In the genomic region with DNA sequence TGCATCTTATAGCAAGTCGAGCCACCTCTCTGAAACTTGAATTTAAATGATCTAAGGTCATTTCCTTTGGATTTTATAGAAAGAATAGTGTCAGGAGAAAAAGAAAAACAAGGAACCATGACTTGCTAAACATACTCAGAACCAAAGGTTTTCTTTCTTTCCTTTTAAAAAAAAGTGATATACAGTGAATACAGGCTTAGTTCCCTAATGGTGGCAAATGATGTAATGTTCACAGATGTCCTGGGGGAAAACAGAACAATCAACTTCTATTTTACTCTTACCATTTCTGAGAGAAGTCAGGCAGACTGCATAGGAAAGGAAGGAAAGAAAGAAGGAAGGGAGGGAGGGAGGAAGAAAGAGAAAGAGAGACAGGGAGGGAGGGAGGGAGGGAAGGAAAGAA, we compare ENCODE assay signal across 14 cellular contexts. TPM values are rescaled to one million over a fixed set of nuclear protein-coding genes. Genes with fewer than 3 reads are reported as not detected.
DNase-seq lines count a peak whose midpoint lies in the region; ATAC-seq and TF ChIP-seq lines count a peak whose summit lies in the region.
"Had no signal": no experiment of that assay in that cellular context is flagged by ENCODE, and none has a peak within 500 bp of the region (broad histone marks: within the 10 kb centered on the region; RNA-seq: fewer than 3 reads in every experiment).

No MANE protein-coding gene starts in this region.

- H3K27ac ChIP-seq in left ventricle myocardium inferior (replicated peaks) (peak overlapping the region; percentile 65), OCI-LY3 (ENCODE audit: low read length) (peak overlapping the region; percentile 94), suprapubic skin (peak overlapping the region; percentile 23)

- WGBS in suprapubic skin, result 68% methylated on average over 1 of the region's 1 CpG

- intact Hi-C loops in left ventricle myocardium inferior (cut with micrococcal nuclease) (no loop called here), Right ventricle myocardium superior (cut with DNase I) (no loop called here)

- TF ChIP-seq POLR2A in suprapubic skin (IDR thresholded peaks at IDR 0.05), result no peak

- H3K4me3 Mint-ChIP-seq in endothelial cell (ENCODE audit: unreplicated experiment), result peak overlapping the region; percentile 32

- H3K4me2 ChIP-seq in OCI-LY3 (ENCODE audit: low read length), result peak overlapping the region; percentile 77

- peaks cover 42% of the 10 kb centered on the region for H3K79me2 ChIP-seq in OCI-LY3 (ENCODE audit: low read length)

- no peak for TF ChIP-seq CTCF in left ventricle myocardium inferior (IDR thresholded peaks at IDR 0.05; ENCODE audit: borderline replicate concordance)
- TF ChIP-seq CTCF in OCI-LY3 (IDR thresholded peaks at IDR 0.05; ENCODE audit: low read depth, low read length), result no peak
- TF ChIP-seq CTCF in endothelial cell (IDR thresholded peaks at IDR 0.05; ENCODE audit: unreplicated experiment), result no peak
- no peak for TF ChIP-seq CTCF in suprapubic skin (IDR thresholded peaks at IDR 0.05)

- peaks cover 30% of the 10 kb centered on the region for H3K4me1 Mint-ChIP-seq in endothelial cell (ENCODE audit: unreplicated experiment)

- peak overlapping the region; percentile 1 for H3K4me3 ChIP-seq in left ventricle myocardium inferior
- peak overlapping the region; percentile 64 for H3K4me3 ChIP-seq in OCI-LY3 (ENCODE audit: low read length)
- H3K4me3 ChIP-seq in suprapubic skin, result no peak overlapping the region

- no peak overlapping the region for H2AFZ ChIP-seq in OCI-LY3 (ENCODE audit: low read depth, low read length)

- peak overlapping the region; percentile 76 for H3K9ac ChIP-seq in OCI-LY3 (ENCODE audit: low read length)

- peaks cover 49% of the 10 kb centered on the region for H3K36me3 Mint-ChIP-seq in endothelial cell (ENCODE audit: low read depth, unreplicated experiment)

- H3K9me3 ChIP-seq in left ventricle myocardium inferior (replicated peaks), result no peaks in the 10 kb centered on the region
- H3K9me3 ChIP-seq in OCI-LY3 (ENCODE audit: insufficient read depth, low read length), result no peaks in the 10 kb centered on the region
- H3K9me3 ChIP-seq in suprapubic skin, result no peaks in the 10 kb centered on the region

- DNase-seq in left ventricle myocardium inferior (no peak), Right ventricle myocardium superior (no peak), endothelial cell (ENCODE audit: low spot score) (no peak), suprapubic skin (ENCODE audit: low spot score in 2 of 2) (no peak), iPS-NIHi7 (ENCODE audit: extremely low spot score) (no peak)
- DNase-seq: activated T-cell treated with anti-CD3 and anti-CD28 coated beads, Interleukin-2, amount 50 U/mL, for 1 hour; aorta; effector memory CD4-positive, alpha-beta T cell; KG1; NCI-H187 treated with DMSO at 0.1 percent for 48 hours; stimulated activated CD4-positive, alpha-beta T cell treated with anti-CD3 and anti-CD28 coated beads, Interleukin-2, amount 100 ng/mL, for 24 hours had no signal

- H3K9me3 Mint-ChIP-seq in endothelial cell (ENCODE audit: unreplicated experiment), result no peaks in the 10 kb centered on the region

- no peaks in the 10 kb centered on the region for H3K27me3 ChIP-seq in left ventricle myocardium inferior (ENCODE audit: low read depth)
- no peaks in the 10 kb centered on the region for H3K27me3 ChIP-seq in OCI-LY3 (ENCODE audit: low read depth, low read length)
- no peaks in the 10 kb centered on the region for H3K27me3 ChIP-seq in suprapubic skin

- ATAC-seq in Right ventricle myocardium superior (ENCODE audit: poor library complexity) (no peak), GM21381 (IDR thresholded peaks at IDR 0.05; ENCODE audit: unreplicated experiment) (no peak), HG03342 (IDR thresholded peaks at IDR 0.05; ENCODE audit: unreplicated experiment) (no peak)

- peaks cover 7% of the 10 kb centered on the region for H3K27me3 Mint-ChIP-seq in endothelial cell (ENCODE audit: unreplicated experiment)

- H3K4me1 ChIP-seq in left ventricle myocardium inferior, result peaks cover 75% of the 10 kb centered on the region
- H3K4me1 ChIP-seq in OCI-LY3 (ENCODE audit: low read length), result peaks cover 76% of the 10 kb centered on the region
- no peaks in the 10 kb centered on the region for H3K4me1 ChIP-seq in suprapubic skin

- H3K36me3 ChIP-seq in left ventricle myocardium inferior (peaks cover 5% of the 10 kb centered on the region), OCI-LY3 (replicated peaks; ENCODE audit: low read depth, low read length) (peaks cover 48% of the 10 kb centered on the region), suprapubic skin (no peaks in the 10 kb centered on the region)

- TF ChIP-seq EP300 in suprapubic skin (IDR thresholded peaks at IDR 0.05), result no peak

- H3K27ac Mint-ChIP-seq in endothelial cell (ENCODE audit: unreplicated experiment), result peak overlapping the region; percentile 45

- no peaks in the 10 kb centered on the region for H4K20me1 ChIP-seq in OCI-LY3 (ENCODE audit: insufficient read depth, low read length)

RNA-seq across cellular contexts. Expression of gene ST6GAL1, which starts 56.5 kb away (rescaled TPM):
- total RNA-seq in left ventricle myocardium inferior (84.3 TPM), Right ventricle myocardium superior (67.4 TPM), endothelial cell (ENCODE audit: unreplicated experiment) (82.4 TPM), suprapubic skin (10 to 100 TPM; 23.9 to 42.2 (median 31.9) TPM)

Comparison
In these comparisons a context has a peak if more than half of its experiments do, and no peak if none do; other contexts are left out.
1. H3K27ac ChIP-seq: peak in every context shown above with its lines; median percentile 94 in OCI-LY3; 65 in left ventricle myocardium inferior; 23 in suprapubic skin.